4 cellular contexts compared by ENCODE assay signal in genomic region chr15:26555898-26556297, GRCh38.
TF ChIP-seq lines count a peak whose summit lies in the region.

No MANE protein-coding gene starts in this region.

TF ChIP-seq in HepG2, 621 proteins besides CTCF, POLR2A, EP300 and RAD21 (continues in another document):
- TF ChIP-seq ZNF646 (CRISPR knock-in tag; IDR thresholded peaks at IDR 0.05) (no peak), NFE2L2 (IDR thresholded peaks at IDR 0.05; ENCODE audit: low read length) (peak; percentile 64; the same call in 1 of the 2 replicates), ZNF354B (CRISPR knock-in tag; IDR thresholded peaks at IDR 0.05) (no peak), ZNF251 (CRISPR knock-in tag; IDR thresholded peaks at IDR 0.05) (no peak), ZNF672 (CRISPR knock-in tag; IDR thresholded peaks at IDR 0.05) (no peak)

TF ChIP-seq in A549, 52 proteins besides CTCF, POLR2A, EP300 and RAD21:
- TF ChIP-seq NFE2L2 (conservative IDR thresholded peaks at IDR 0.05; ENCODE audit: low read length) (peak; percentile 73), FOSB (CRISPR knock-in tag; IDR thresholded peaks at IDR 0.05) (no peak)
TF ChIP-seq in A549: peak in this region for 1.

TF ChIP-seq in IMR-90, 13 proteins besides CTCF, POLR2A, EP300 and RAD21:
- no peak for TF ChIP-seq BHLHE40 (IDR thresholded peaks at IDR 0.05; ENCODE audit: low read depth, low read length)
- no peak for TF ChIP-seq CHD1 (IDR thresholded peaks at IDR 0.05; ENCODE audit: low read depth, low read length)
- TF ChIP-seq, protein P1, sequence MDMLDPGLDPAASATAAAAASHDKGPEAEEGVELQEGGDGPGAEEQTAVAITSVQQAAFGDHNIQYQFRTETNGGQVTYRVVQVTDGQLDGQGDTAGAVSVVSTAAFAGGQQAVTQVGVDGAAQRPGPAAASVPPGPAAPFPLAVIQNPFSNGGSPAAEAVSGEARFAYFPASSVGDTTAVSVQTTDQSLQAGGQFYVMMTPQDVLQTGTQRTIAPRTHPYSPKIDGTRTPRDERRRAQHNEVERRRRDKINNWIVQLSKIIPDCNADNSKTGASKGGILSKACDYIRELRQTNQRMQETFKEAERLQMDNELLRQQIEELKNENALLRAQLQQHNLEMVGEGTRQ (IDR thresholded peaks at IDR 0.05; ENCODE audit: low read depth, low read length): no peak
- no peak for TF ChIP-seq MXI1 (IDR thresholded peaks at IDR 0.05; ENCODE audit: borderline replicate concordance, low read depth, low read length)
- no peak for TF ChIP-seq FOS (IDR thresholded peaks at IDR 0.05; ENCODE audit: low read depth, low read length)
- no peak for TF ChIP-seq CEBPB (IDR thresholded peaks at IDR 0.05; ENCODE audit: low read depth, low read length)
- no peak for TF ChIP-seq ELK1 (IDR thresholded peaks at IDR 0.05; ENCODE audit: borderline replicate concordance, low read depth, low read length)
- no peak for TF ChIP-seq RFX5 (IDR thresholded peaks at IDR 0.05; ENCODE audit: low read depth, low read length)
- TF ChIP-seq NFE2L2 (IDR thresholded peaks at IDR 0.05; ENCODE audit: low read depth, low read length): 0 out of 2 replicates have a peak, but pooled peaks have one; percentile 14

TF ChIP-seq in neural cell, 6 proteins besides CTCF, POLR2A, EP300 and RAD21:
- TF ChIP-seq POLR2AphosphoS5 (IDR thresholded peaks at IDR 0.05): no peak
- no peak for TF ChIP-seq TAF1 (IDR thresholded peaks at IDR 0.05; ENCODE audit: low read depth)
- TF ChIP-seq EZH2 (IDR thresholded peaks at IDR 0.05; ENCODE audit: borderline replicate concordance, insufficient read depth, low read length, poor library complexity, severe bottlenecking): no peak
- TF ChIP-seq MXI1 (conservative IDR thresholded peaks at IDR 0.05; ENCODE audit: poor library complexity, severe bottlenecking): no peak
- TF ChIP-seq SMC3 (conservative IDR thresholded peaks at IDR 0.05; ENCODE audit: poor library complexity): no peak
TF ChIP-seq in neural cell: peak in this region for 0.
